ENCODE assay signal across 17 cellular contexts in the genomic region with DNA sequence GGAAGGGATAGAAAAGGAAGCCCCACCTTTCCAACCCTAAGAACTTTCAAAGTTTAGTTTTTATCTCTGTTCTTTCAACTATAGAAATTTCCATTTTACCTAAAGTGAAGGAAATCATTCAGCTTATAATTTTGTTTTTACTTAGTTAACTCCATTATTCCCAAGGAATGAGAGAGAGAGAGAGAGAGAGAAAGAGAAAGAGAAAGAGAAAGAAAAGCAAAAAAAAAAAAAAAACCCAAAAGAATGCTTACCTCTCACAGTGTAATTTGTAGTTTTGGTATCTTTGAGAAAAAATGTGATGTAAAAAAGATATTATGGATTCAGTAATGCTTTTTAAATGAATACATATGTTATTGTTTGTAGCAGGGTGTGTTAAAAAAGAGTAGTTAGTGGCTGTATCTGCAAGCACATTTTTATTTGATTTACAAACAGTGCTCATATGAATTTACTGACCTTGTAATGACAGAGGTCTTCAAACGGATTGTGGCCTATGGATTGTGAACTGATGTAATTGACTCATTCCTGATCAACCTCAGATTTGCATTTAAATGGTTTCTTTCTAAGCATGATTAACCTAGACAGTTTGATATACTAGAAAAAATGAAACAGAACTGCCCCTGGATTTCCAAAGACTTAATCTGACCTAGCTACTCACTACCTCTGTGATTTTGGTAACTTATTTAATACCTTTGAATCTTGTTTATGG.
DNase-seq lines count a peak whose midpoint lies in the region; ATAC-seq and TF ChIP-seq lines count a peak whose summit lies in the region.
"Had no signal": no experiment of that assay in that cellular context is flagged by ENCODE, and none has a peak within 500 bp of the region (broad histone marks: within the 10 kb centered on the region; RNA-seq: fewer than 3 reads in every experiment).

No MANE protein-coding gene starts in this region.

- POLR2A ChIA-PET in A673 (lab: Charles Lee; ENCODE audit: low non-redundant PET): no interaction called here

- ATAC-seq in stimulated activated naive CD8-positive, alpha-beta T cell treated with anti-CD3 and anti-CD28 coated beads, Interleukin-15, Interleukin-2, amounts not matched to agents 100 U/mL and 50 U/mL, for 24 hours: peak; percentile 94
- ATAC-seq in heart right ventricle: no peak
- ATAC-seq: Right ventricle myocardium inferior had no signal

- H3K27me3 ChIP-seq in A673 (replicated peaks; ENCODE audit: insufficient read depth, low read depth, low read length, poor library complexity) (no peaks in the 10 kb centered on the region), transverse colon (no peaks in the 10 kb centered on the region), heart right ventricle (no peaks in the 10 kb centered on the region)
- H3K27me3 ChIP-seq: esophagus squamous epithelium had no signal

- in situ Hi-C loops in transverse colon (cut with MboI; ENCODE audit: low pct_ligation_motif_present in 1 of 4, low pct_unique_long_range_greater_than_20kb in 1 of 4, low sequenced_read_pairs in 3 of 4): no loop called here

- TF ChIP-seq CTCF in HFFc6 (IDR thresholded peaks at IDR 0.05): no peak
- no peak for TF ChIP-seq CTCF in A673 (conservative IDR thresholded peaks at IDR 0.05; ENCODE audit: low read depth, low read length)
- no peak for TF ChIP-seq CTCF in transverse colon (IDR thresholded peaks at IDR 0.05)
- TF ChIP-seq CTCF in heart right ventricle (IDR thresholded peaks at IDR 0.05): no peak

- H3K9me3 ChIP-seq in A673 (ENCODE audit: low read depth, low read length, poor library complexity, severe bottlenecking) (no peaks in the 10 kb centered on the region), transverse colon (peaks cover 0 to 4% of the 10 kb centered on the region in 2 donors), heart right ventricle (peaks cover 0 to 16% (median 8%) of the 10 kb centered on the region in 11 donors)

- CTCF ChIA-PET in A673 (lab: Charles Lee): no interaction called here

- H3K27ac ChIP-seq in A673 (ENCODE audit: low read depth, low read length, poor library complexity, severe bottlenecking) (no peak overlapping the region), transverse colon (no peak overlapping the region), heart right ventricle (no peak overlapping the region)
- H3K27ac ChIP-seq: esophagus squamous epithelium had no signal

- H3K4me3 Mint-ChIP-seq in activated T-cell treated with anti-CD3 and anti-CD28 coated beads, Interleukin-2, amount 50 U/mL, for 24 hours: peak overlapping the region; percentile 30
- 0 out of 2 replicates have a peak overlapping the region, but pooled peaks have one; percentile 5 for H3K4me3 Mint-ChIP-seq in HFFc6
- H3K4me3 Mint-ChIP-seq: activated CD4-positive, alpha-beta T cell treated with anti-CD3 and anti-CD28 coated beads, Interleukin-2, amount 10 ng/mL, durations not matched to agents 7 days and 5 days had no signal

- peak overlapping the region; percentile 83 for H3K27ac Mint-ChIP-seq in activated T-cell treated with anti-CD3 and anti-CD28 coated beads, Interleukin-2, amount 50 U/mL, for 24 hours
- peak overlapping the region; percentile 18 for H3K27ac Mint-ChIP-seq in HFFc6
- H3K27ac Mint-ChIP-seq: activated CD4-positive, alpha-beta T cell treated with anti-CD3 and anti-CD28 coated beads, Interleukin-2, amount 10 ng/mL, durations not matched to agents 7 days and 5 days had no signal

- peaks cover 9% of the 10 kb centered on the region for H3K9me3 Mint-ChIP-seq in activated T-cell treated with anti-CD3 and anti-CD28 coated beads, Interleukin-2, amount 50 U/mL, for 24 hours
- H3K9me3 Mint-ChIP-seq in HFFc6: no peaks in the 10 kb centered on the region; the same call in 1 of the 2 replicates

- no peak for TF ChIP-seq POLR2A in transverse colon (IDR thresholded peaks at IDR 0.05)

- DNase-seq in activated T-cell treated with anti-CD3 and anti-CD28 coated beads, Interleukin-2, amount 50 U/mL, for 24 hours: no peak
- no peak for DNase-seq in activated T-cell treated with anti-CD3 and anti-CD28 coated beads, Interleukin-2, amount 50 U/mL, for 48 hours
- DNase-seq in HFFc6 (no peak), dedifferentiated amniotic fluid mesenchymal stem cell (ENCODE audit: extremely low spot score) (peak; percentile 18), A673 (ENCODE audit: low spot score) (no peak), transverse colon (no peak), heart right ventricle (no peak)
- DNase-seq in stimulated activated naive CD8-positive, alpha-beta T cell treated with anti-CD3 and anti-CD28 coated beads, Interleukin-15, Interleukin-2, amounts not matched to agents 100 U/mL and 50 U/mL, for 24 hours: no peak
- DNase-seq: activated CD4-positive, alpha-beta T cell treated with anti-CD3 and anti-CD28 coated beads, Interleukin-2, amount 10 ng/mL, durations not matched to agents 7 days and 5 days; activated gamma-delta T cell; esophagus squamous epithelium; GDM1; hippocampal formation; NCI-H1694; NCI-H446; stimulated activated naive CD4-positive, alpha-beta T cell had no signal

- BruUV-seq in A673 (replicated peaks; lab: Mats Ljungman, UMichigan): no TSS peak

- H3K36me3 ChIP-seq in A673 (ENCODE audit: insufficient read depth, low read length, poor library complexity, severe bottlenecking): no peaks in the 10 kb centered on the region
- peaks cover 0 to 4% (median under 1%) of the 10 kb centered on the region in 4 donors for H3K36me3 ChIP-seq in transverse colon
- H3K36me3 ChIP-seq in heart right ventricle: peaks cover 0 to 9% (median 0%) of the 10 kb centered on the region in 9 donors

- TF ChIP-seq EP300 in transverse colon (IDR thresholded peaks at IDR 0.05; ENCODE audit: low read depth): no peak

- H3K27me3 Mint-ChIP-seq in activated T-cell treated with anti-CD3 and anti-CD28 coated beads, Interleukin-2, amount 50 U/mL, for 24 hours: no peaks in the 10 kb centered on the region
- H3K27me3 Mint-ChIP-seq in HFFc6 (ENCODE audit: insufficient read depth): no peaks in the 10 kb centered on the region; the same call in 1 of the 2 replicates
- H3K27me3 Mint-ChIP-seq: activated CD4-positive, alpha-beta T cell treated with anti-CD3 and anti-CD28 coated beads, Interleukin-2, amount 10 ng/mL, durations not matched to agents 7 days and 5 days had no signal

- H3K4me1 ChIP-seq in A673 (ENCODE audit: insufficient read depth, low read length, poor library complexity, severe bottlenecking): no peaks in the 10 kb centered on the region
- peaks cover 0 to 9% (median under 1%) of the 10 kb centered on the region in 4 donors for H3K4me1 ChIP-seq in transverse colon
- peaks cover 0 to 30% (median 12%) of the 10 kb centered on the region in 9 donors for H3K4me1 ChIP-seq in heart right ventricle

- peaks cover 61% of the 10 kb centered on the region for H3K4me1 Mint-ChIP-seq in activated T-cell treated with anti-CD3 and anti-CD28 coated beads, Interleukin-2, amount 50 U/mL, for 24 hours (ENCODE audit: low read depth)
- peaks cover 36% of the 10 kb centered on the region for H3K4me1 Mint-ChIP-seq in HFFc6 (ENCODE audit: low read depth)

- intact Hi-C loops in A673 (cut with micrococcal nuclease; ENCODE audit: unreplicated experiment): no loop called here
- intact Hi-C loops in transverse colon (cut with DNase I; ENCODE audit: low total_unique reads): no loop called here
- intact Hi-C loops in heart right ventricle (cut with DNase I): no loop called here

- 8 to 15% methylated on average over 1 of the region's 1 CpG for WGBS in transverse colon (ENCODE audit: low coverage in 1 of 2), 2 donors
- 38 to 58% methylated on average over 1 of the region's 1 CpG for WGBS in heart right ventricle, 2 donors

- H3K4me3 ChIP-seq in A673 (ENCODE audit: low read depth, low read length, poor library complexity, severe bottlenecking) (no peak overlapping the region), transverse colon (no peak overlapping the region), heart right ventricle (no peak overlapping the region)
- H3K4me3 ChIP-seq: esophagus squamous epithelium had no signal

- H3K36me3 Mint-ChIP-seq in activated T-cell treated with anti-CD3 and anti-CD28 coated beads, Interleukin-2, amount 50 U/mL, for 24 hours (ENCODE audit: low read depth): peaks cover 33% of the 10 kb centered on the region
- H3K36me3 Mint-ChIP-seq in HFFc6 (ENCODE audit: low read depth): peaks cover 12% of the 10 kb centered on the region
